8 cellular contexts compared by ENCODE assay signal in the genomic region with DNA sequence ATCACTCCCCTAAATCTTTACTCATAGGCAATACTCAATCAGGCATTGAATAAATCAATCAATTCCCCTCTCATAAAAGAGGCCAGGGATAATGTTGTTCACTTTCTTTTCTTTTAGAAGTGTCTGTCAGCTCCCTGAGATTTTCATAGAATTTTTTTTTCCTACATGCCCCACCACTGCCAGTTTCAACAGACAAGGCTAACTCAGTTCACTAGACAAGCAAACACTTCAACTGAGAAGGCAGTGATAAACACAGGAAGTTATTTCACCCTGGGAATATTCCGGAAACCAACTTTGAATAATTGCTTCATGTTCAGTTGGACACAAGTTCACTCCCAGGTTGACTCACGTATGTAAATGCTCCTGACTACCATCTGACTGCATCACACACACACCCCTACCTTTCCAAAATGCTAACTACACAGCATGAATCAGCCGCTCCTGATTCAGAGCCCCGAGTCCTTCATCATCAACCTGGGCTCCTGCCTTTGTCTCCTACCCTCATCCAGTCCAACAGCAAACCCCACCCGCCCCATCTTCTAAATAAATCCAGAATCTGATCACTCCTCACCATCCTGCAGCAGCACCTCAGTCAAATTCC.
DNase-seq lines count a peak whose midpoint lies in the region; ATAC-seq and TF ChIP-seq lines count a peak whose summit lies in the region.

No MANE protein-coding gene starts in this region.

- H3K4me3 Mint-ChIP-seq in naive B cell: peak overlapping the region; percentile 20 to 87 (median 71)

- in situ Hi-C loops in ACHN (cut with HindIII; ENCODE audit: low pct_ligation_motif_present, low pct_unique_long_range_greater_than_20kb, low sequenced_read_pairs): no loop called here

- no peak overlapping the region for H3K4me3 ChIP-seq in choroid plexus epithelial cell (ENCODE audit: low read depth, low read length)

- H3K27me3 Mint-ChIP-seq in naive B cell: no peaks in the 10 kb centered on the region

- H3K36me3 Mint-ChIP-seq in naive B cell: no peaks in the 10 kb centered on the region

- H3K4me1 Mint-ChIP-seq in naive B cell: peaks cover 53 to 81% (median 74%) of the 10 kb centered on the region in 3 donors

- ATAC-seq in GM18511 (IDR thresholded peaks at IDR 0.05; ENCODE audit: unreplicated experiment): peak; percentile 69
- ATAC-seq in HG02943 (IDR thresholded peaks at IDR 0.05; ENCODE audit: low read depth, unreplicated experiment): peak; percentile 61
- ATAC-seq in naive B cell (ENCODE audit: low read depth in 2 of 2): peak; percentile 80

- TF ChIP-seq CTCF in choroid plexus epithelial cell (conservative IDR thresholded peaks at IDR 0.05; ENCODE audit: low read depth, low read length): no peak

- DNase-seq in ACHN: peak; percentile 81
- peak; percentile 89 for DNase-seq in NOMO-1 treated with DMSO at 0.1 percent for 48 hours (lab: John Stamatoyannopoulos, UW; ENCODE audit: unreplicated experiment)
- peak; percentile 96 for DNase-seq in choroid plexus epithelial cell (ENCODE audit: low read depth)
- peak; percentile 72 for DNase-seq in naive B cell
- no peak for DNase-seq in SHP77 (lab: John Stamatoyannopoulos, UW)
- no peak for DNase-seq in occipital lobe (lab: John Stamatoyannopoulos, UW)

- peak overlapping the region; percentile 80 to 97 (median 89) for H3K27ac Mint-ChIP-seq in naive B cell

- H3K9me3 Mint-ChIP-seq in naive B cell: peaks cover 0 to 2% (median 0%) of the 10 kb centered on the region in 7 donors

Comparison
In these comparisons a context has a peak if more than half of its experiments do, and no peak if none do; other contexts are left out.
1. DNase-seq: peak in ACHN (single experiment), NOMO-1 treated with DMSO at 0.1 percent for 48 hours (single experiment), choroid plexus epithelial cell (single experiment) and naive B cell (single experiment); none in SHP77 (0 of 2) and occipital lobe (single experiment).
2. Peak in every context shown above with its lines, with median percentiles within 50 percentile points of each other: ATAC-seq.